ENCODE assay signal across 22 cellular contexts in genomic region chr22:46961591-46962290, GRCh38.
"Had no signal": no experiment of that assay in that cellular context is flagged by ENCODE, and none has a peak within 500 bp of the region (broad histone marks: within the 10 kb centered on the region; RNA-seq: fewer than 3 reads in every experiment).

No MANE protein-coding gene starts in this region.

- H3K27me3 ChIP-seq: heart right ventricle, spleen, tibial artery, uterus had no signal

- H3K36me3 Mint-ChIP-seq: activated naive CD4-positive, alpha-beta T cell treated with anti-CD3 and anti-CD28 coated beads, Interleukin-2, amount 10 ng/mL, durations not matched to agents 7 days and 5 days; brain had no signal

- H3K4me3 ChIP-seq: heart right ventricle, lower lobe of right lung, spleen, tibial artery, uterus had no signal

- ATAC-seq: activated T-cell treated with anti-CD3 and anti-CD28 coated beads, Interleukin-2, amount 50 U/mL, for 72 hours; heart right ventricle; left lobe of liver; lower lobe of right lung; naive thymus-derived CD4-positive, alpha-beta T cell; T-helper 17 cell had no signal

- H3K4me3 Mint-ChIP-seq: activated naive CD4-positive, alpha-beta T cell treated with anti-CD3 and anti-CD28 coated beads, Interleukin-2, amount 10 ng/mL, durations not matched to agents 7 days and 5 days; activated T-cell treated with anti-CD3 and anti-CD28 coated beads, Interleukin-2, amount 50 U/mL, for 72 hours; brain; naive thymus-derived CD4-positive, alpha-beta T cell; T-helper 17 cell had no signal

- H3K27ac Mint-ChIP-seq: activated naive CD4-positive, alpha-beta T cell treated with anti-CD3 and anti-CD28 coated beads, Interleukin-2, amount 10 ng/mL, durations not matched to agents 7 days and 5 days; activated T-cell treated with anti-CD3 and anti-CD28 coated beads, Interleukin-2, amount 50 U/mL, for 72 hours; T-helper 17 cell had no signal

- H3K4me1 Mint-ChIP-seq: activated naive CD4-positive, alpha-beta T cell treated with anti-CD3 and anti-CD28 coated beads, Interleukin-2, amount 10 ng/mL, durations not matched to agents 7 days and 5 days had no signal

- H3K27me3 Mint-ChIP-seq: activated naive CD4-positive, alpha-beta T cell treated with anti-CD3 and anti-CD28 coated beads, Interleukin-2, amount 10 ng/mL, durations not matched to agents 7 days and 5 days; brain; naive thymus-derived CD4-positive, alpha-beta T cell; T-helper 17 cell had no signal

- H3K9me3 Mint-ChIP-seq: activated naive CD4-positive, alpha-beta T cell treated with anti-CD3 and anti-CD28 coated beads, Interleukin-2, amount 10 ng/mL, durations not matched to agents 7 days and 5 days; activated T-cell treated with anti-CD3 and anti-CD28 coated beads, Interleukin-2, amount 50 U/mL, for 72 hours had no signal

- H3K9me3 ChIP-seq: heart right ventricle, lower lobe of right lung, spleen, tibial artery, uterus had no signal

- H3K27ac ChIP-seq: heart right ventricle, lower lobe of right lung, spleen, tibial artery, uterus had no signal

- H3K4me1 ChIP-seq: lower lobe of right lung, tibial artery, uterus had no signal

- DNase-seq: activated CD4-positive, alpha-beta T cell treated with anti-CD3 and anti-CD28 coated beads for 4 hours; activated CD4-positive, alpha-beta T cell treated with anti-CD3 and anti-CD28 coated beads, Interleukin-2, amount 50 U/mL, for 48 hours; activated CD4-positive, CD25-positive, alpha-beta regulatory T cell; activated CD8-positive, alpha-beta memory T cell treated with anti-CD3 and anti-CD28 coated beads, Interleukin-2, amount 50 U/mL, for 48 hours; activated effector memory CD4-positive, alpha-beta T cell treated with Interleukin-2 at 50 U/mL for 16 hours; activated naive CD4-positive, alpha-beta T cell treated with anti-CD3 and anti-CD28 coated beads, Interleukin-2, amount 10 ng/mL, durations not matched to agents 7 days and 5 days; activated T-cell treated with anti-CD3 and anti-CD28 coated beads, Interleukin-2, amount 50 U/mL, for 72 hours; anterior cingulate cortex; heart right ventricle; lower lobe of right lung; naive thymus-derived CD4-positive, alpha-beta T cell; nucleus accumbens; spleen; stimulated activated CD4-positive, alpha-beta T cell treated with anti-CD3 and anti-CD28 coated beads, Interleukin-4, amount 100 ng/mL, for 1 hour; stimulated activated naive CD4-positive, alpha-beta T cell treated with Interleukin-2 at 50 U/mL for 16 hours; substantia nigra; SW 1271; T-helper 17 cell; tibial artery; uterus had no signal

- H3K36me3 ChIP-seq: uterus had no signal
